In the genomic region with DNA sequence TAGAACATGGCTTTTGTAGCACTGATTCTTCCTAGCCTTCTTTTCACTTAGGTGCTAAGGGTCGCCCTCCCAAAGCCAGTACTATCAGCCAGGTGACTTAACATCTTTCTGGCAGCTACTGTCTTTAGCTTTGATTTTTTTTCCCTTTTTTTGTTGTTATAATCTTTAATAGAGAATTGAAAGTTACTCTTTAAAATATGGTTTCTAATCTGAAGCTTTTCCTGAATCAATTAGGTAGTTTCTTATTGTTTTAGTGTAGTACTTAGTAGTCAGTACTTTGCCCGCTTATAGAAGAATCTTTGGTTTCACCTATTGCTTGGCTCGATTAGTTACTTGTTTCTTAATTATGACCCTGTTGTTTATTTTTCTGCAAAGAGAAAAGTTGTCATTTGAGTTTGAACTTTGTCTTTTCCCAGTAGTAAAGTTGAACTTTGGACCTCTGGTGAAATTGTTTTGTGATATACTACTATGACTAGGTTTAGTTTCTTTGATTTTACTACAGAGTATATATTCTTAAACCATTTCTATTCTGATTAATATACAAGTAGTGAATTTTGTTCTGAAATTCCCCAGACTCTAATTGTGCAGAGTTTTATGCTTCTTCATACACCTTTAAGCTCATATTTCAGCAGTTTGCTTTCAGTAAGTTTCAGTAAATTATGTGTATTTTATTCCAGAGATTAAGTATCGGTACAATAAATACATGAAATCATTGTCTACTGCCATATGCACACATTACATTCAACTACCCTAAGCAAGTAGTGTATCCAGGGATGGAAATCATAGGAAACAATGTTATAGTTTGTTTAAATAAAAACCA, we compare ENCODE assay signal across 2 cellular contexts.
TF ChIP-seq lines count a peak whose summit lies in the region.

No MANE protein-coding gene starts in this region.

TF ChIP-seq in A549, 52 proteins besides CTCF, POLR2A, EP300 and RAD21 (continued from another document):
- TF ChIP-seq, protein P1, sequence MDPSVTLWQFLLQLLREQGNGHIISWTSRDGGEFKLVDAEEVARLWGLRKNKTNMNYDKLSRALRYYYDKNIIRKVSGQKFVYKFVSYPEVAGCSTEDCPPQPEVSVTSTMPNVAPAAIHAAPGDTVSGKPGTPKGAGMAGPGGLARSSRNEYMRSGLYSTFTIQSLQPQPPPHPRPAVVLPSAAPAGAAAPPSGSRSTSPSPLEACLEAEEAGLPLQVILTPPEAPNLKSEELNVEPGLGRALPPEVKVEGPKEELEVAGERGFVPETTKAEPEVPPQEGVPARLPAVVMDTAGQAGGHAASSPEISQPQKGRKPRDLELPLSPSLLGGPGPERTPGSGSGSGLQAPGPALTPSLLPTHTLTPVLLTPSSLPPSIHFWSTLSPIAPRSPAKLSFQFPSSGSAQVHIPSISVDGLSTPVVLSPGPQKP (IDR thresholded peaks at IDR 0.05; ENCODE audit: low read depth, low read length): no peak
- TF ChIP-seq, protein P2, sequence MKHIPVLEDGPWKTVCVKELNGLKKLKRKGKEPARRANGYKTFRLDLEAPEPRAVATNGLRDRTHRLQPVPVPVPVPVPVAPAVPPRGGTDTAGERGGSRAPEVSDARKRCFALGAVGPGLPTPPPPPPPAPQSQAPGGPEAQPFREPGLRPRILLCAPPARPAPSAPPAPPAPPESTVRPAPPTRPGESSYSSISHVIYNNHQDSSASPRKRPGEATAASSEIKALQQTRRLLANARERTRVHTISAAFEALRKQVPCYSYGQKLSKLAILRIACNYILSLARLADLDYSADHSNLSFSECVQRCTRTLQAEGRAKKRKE (CRISPR knock-in tag; IDR thresholded peaks at IDR 0.05; ENCODE audit: low read depth): no peak
- TF ChIP-seq RFX5 (IDR thresholded peaks at IDR 0.05): no peak
- no peak for TF ChIP-seq SREBF2 (IDR thresholded peaks at IDR 0.05)
- TF ChIP-seq, protein P3, sequence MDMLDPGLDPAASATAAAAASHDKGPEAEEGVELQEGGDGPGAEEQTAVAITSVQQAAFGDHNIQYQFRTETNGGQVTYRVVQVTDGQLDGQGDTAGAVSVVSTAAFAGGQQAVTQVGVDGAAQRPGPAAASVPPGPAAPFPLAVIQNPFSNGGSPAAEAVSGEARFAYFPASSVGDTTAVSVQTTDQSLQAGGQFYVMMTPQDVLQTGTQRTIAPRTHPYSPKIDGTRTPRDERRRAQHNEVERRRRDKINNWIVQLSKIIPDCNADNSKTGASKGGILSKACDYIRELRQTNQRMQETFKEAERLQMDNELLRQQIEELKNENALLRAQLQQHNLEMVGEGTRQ (IDR thresholded peaks at IDR 0.05): no peak
- TF ChIP-seq JUN (IDR thresholded peaks at IDR 0.05): no peak
- TF ChIP-seq EHMT2 (IDR thresholded peaks at IDR 0.05; ENCODE audit: low read depth): no peak
- no peak for TF ChIP-seq SMC3 (IDR thresholded peaks at IDR 0.05)
- no peak for TF ChIP-seq HOXB13 (CRISPR knock-in tag; IDR thresholded peaks at IDR 0.05; ENCODE audit: low read depth)
- no peak for TF ChIP-seq FOXS1 (CRISPR knock-in tag; IDR thresholded peaks at IDR 0.05)
- TF ChIP-seq, protein P4, sequence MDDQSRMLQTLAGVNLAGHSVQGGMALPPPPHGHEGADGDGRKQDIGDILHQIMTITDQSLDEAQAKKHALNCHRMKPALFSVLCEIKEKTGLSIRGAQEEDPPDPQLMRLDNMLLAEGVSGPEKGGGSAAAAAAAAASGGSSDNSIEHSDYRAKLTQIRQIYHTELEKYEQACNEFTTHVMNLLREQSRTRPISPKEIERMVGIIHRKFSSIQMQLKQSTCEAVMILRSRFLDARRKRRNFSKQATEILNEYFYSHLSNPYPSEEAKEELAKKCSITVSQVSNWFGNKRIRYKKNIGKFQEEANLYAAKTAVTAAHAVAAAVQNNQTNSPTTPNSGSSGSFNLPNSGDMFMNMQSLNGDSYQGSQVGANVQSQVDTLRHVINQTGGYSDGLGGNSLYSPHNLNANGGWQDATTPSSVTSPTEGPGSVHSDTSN (IDR thresholded peaks at IDR 0.05): no peak

TF ChIP-seq in IMR-90, 13 proteins besides CTCF, POLR2A, EP300 and RAD21 (continued from another document):
- TF ChIP-seq BHLHE40 (IDR thresholded peaks at IDR 0.05; ENCODE audit: low read depth, low read length): no peak
- no peak for TF ChIP-seq NFE2L2 (IDR thresholded peaks at IDR 0.05; ENCODE audit: low read depth, low read length)
